Comparison of ENCODE assay signal across 8 cellular contexts in genomic region chr1:115643219-115643618, GRCh38. TPM values are rescaled to one million over a fixed set of nuclear protein-coding genes. Genes with fewer than 3 reads are reported as not detected.
DNase-seq lines count a peak whose midpoint lies in the region; ATAC-seq, FAIRE-seq and TF ChIP-seq lines count a peak whose summit lies in the region.

No MANE protein-coding gene starts in this region.

- FAIRE-seq in keratinocyte (lab: Jason Lieb, UNC): no peak

- peaks cover 57% of the 10 kb centered on the region for H3K27me3 Mint-ChIP-seq in activated T-cell treated with anti-CD3 and anti-CD28 coated beads, Interleukin-2, amount 50 U/mL, for 24 hours
- H3K27me3 Mint-ChIP-seq in activated T-helper 17 cell treated with anti-CD3 and anti-CD28 coated beads, Interleukin-2, amount 50 U/mL, for 72 hours: peaks cover 16% of the 10 kb centered on the region

- H3K79me2 ChIP-seq in keratinocyte (ENCODE audit: control insufficient read depth, insufficient read depth, low read length): peaks cover 54% of the 10 kb centered on the region

- H3K9me3 ChIP-seq in keratinocyte (ENCODE audit: control insufficient read depth, low read depth, low read length) (no peaks in the 10 kb centered on the region), thymus (ENCODE audit: control insufficient read depth) (peaks cover 6% of the 10 kb centered on the region)

- peak overlapping the region; percentile 98 for H3K4me2 ChIP-seq in keratinocyte (ENCODE audit: control insufficient read depth, extremely low read depth, insufficient read depth, low read depth, low read length)

- H3K4me1 ChIP-seq in keratinocyte (ENCODE audit: control insufficient read depth, extremely low read depth, insufficient read depth, low read length): peaks cover 35% of the 10 kb centered on the region
- H3K4me1 ChIP-seq in thymus (ENCODE audit: control insufficient read depth, insufficient read depth, low read length): peaks cover 22% of the 10 kb centered on the region

- peaks cover 13% of the 10 kb centered on the region for H3K4me1 Mint-ChIP-seq in activated T-cell treated with anti-CD3 and anti-CD28 coated beads, Interleukin-2, amount 50 U/mL, for 24 hours (ENCODE audit: low read depth)
- H3K4me1 Mint-ChIP-seq in activated T-helper 17 cell treated with anti-CD3 and anti-CD28 coated beads, Interleukin-2, amount 50 U/mL, for 72 hours: peaks cover 12% of the 10 kb centered on the region

- H2AFZ ChIP-seq in keratinocyte (ENCODE audit: control insufficient read depth, low read length): peak overlapping the region; percentile 68

- peak overlapping the region; percentile 79 for H3K4me3 Mint-ChIP-seq in activated T-cell treated with anti-CD3 and anti-CD28 coated beads, Interleukin-2, amount 50 U/mL, for 24 hours
- peak overlapping the region; percentile 84 for H3K4me3 Mint-ChIP-seq in activated T-helper 17 cell treated with anti-CD3 and anti-CD28 coated beads, Interleukin-2, amount 50 U/mL, for 72 hours

- H3K27ac Mint-ChIP-seq in activated T-cell treated with anti-CD3 and anti-CD28 coated beads, Interleukin-2, amount 50 U/mL, for 24 hours: no peak overlapping the region
- H3K27ac Mint-ChIP-seq in activated T-helper 17 cell treated with anti-CD3 and anti-CD28 coated beads, Interleukin-2, amount 50 U/mL, for 72 hours: no peak overlapping the region

- ATAC-seq in activated T-helper 17 cell treated with anti-CD3 and anti-CD28 coated beads, Interleukin-2, amount 50 U/mL, for 72 hours (replicated peaks): no peak
- ATAC-seq in HG03469 (IDR thresholded peaks at IDR 0.05; ENCODE audit: unreplicated experiment): no peak
- no peak for ATAC-seq in HG03521 (IDR thresholded peaks at IDR 0.05; ENCODE audit: unreplicated experiment)

- in situ Hi-C loops in GM13976 (cut with MboI; ENCODE audit: low sequenced_read_pairs, unreplicated experiment): no loop called here

- H3K27ac ChIP-seq in keratinocyte (ENCODE audit: control insufficient read depth, insufficient read depth, low read length): peak overlapping the region; percentile 73
- no peak overlapping the region for H3K27ac ChIP-seq in thymus (ENCODE audit: low read depth)

- no peaks in the 10 kb centered on the region for H3K36me3 Mint-ChIP-seq in activated T-cell treated with anti-CD3 and anti-CD28 coated beads, Interleukin-2, amount 50 U/mL, for 24 hours (ENCODE audit: low read depth)
- no peaks in the 10 kb centered on the region for H3K36me3 Mint-ChIP-seq in activated T-helper 17 cell treated with anti-CD3 and anti-CD28 coated beads, Interleukin-2, amount 50 U/mL, for 72 hours (ENCODE audit: low read depth)

- dilution Hi-C loops in keratinocyte (cut with MboI; ENCODE audit: extremely low pct_ligation_motif_present, low sequenced_read_pairs): no loop called here

- TF ChIP-seq CTCF in keratinocyte (optimal IDR thresholded peaks at IDR 0.05 in 1 of 3, IDR thresholded peaks at IDR 0.05 in 1 of 3, conservative IDR thresholded peaks at IDR 0.05 in 1 of 3; ENCODE audit: extremely low read depth in 1 of 3, insufficient read depth in 2 of 3, low read length in 3 of 3): no peak
- no peak for TF ChIP-seq CTCF in GM13976 (IDR thresholded peaks at IDR 0.05; ENCODE audit: borderline replicate concordance, control extremely low read depth, extremely low read depth, insufficient read depth, missing control alignments)

- H3K4me3 ChIP-seq in keratinocyte (ENCODE audit: control insufficient read depth in 2 of 3, extremely low read depth in 1 of 3, insufficient read depth in 2 of 3, low read depth in 1 of 3, low read length in 3 of 3) (peak overlapping the region; percentile 73 to 90 (median 89)), thymus (ENCODE audit: low read length) (peak overlapping the region; percentile 87)

- DNase-seq in activated T-cell treated with anti-CD3 and anti-CD28 coated beads, Interleukin-2, amount 50 U/mL, for 24 hours: no peak
- DNase-seq in activated T-cell treated with anti-CD3 and anti-CD28 coated beads, Interleukin-2, amount 50 U/mL, for 1 hour: no peak
- DNase-seq in keratinocyte (ENCODE audit: low read depth, low spot score) (no peak), GM13976 (ENCODE audit: low spot score) (no peak)

- H3K27me3 ChIP-seq in keratinocyte (ENCODE audit: control insufficient read depth, extremely low read depth, insufficient read depth, low read length) (no peaks in the 10 kb centered on the region), thymus (ENCODE audit: control insufficient read depth, insufficient read depth) (no peaks in the 10 kb centered on the region)

- 74% methylated on average over 4 of the region's 4 CpGs for WGBS in thymus

- H3K9ac ChIP-seq in keratinocyte (ENCODE audit: control insufficient read depth, extremely low read depth, insufficient read depth, low read length): peak overlapping the region; percentile 81

- peaks cover 4% of the 10 kb centered on the region for H3K9me3 Mint-ChIP-seq in activated T-cell treated with anti-CD3 and anti-CD28 coated beads, Interleukin-2, amount 50 U/mL, for 24 hours
- peaks cover 9% of the 10 kb centered on the region for H3K9me3 Mint-ChIP-seq in activated T-helper 17 cell treated with anti-CD3 and anti-CD28 coated beads, Interleukin-2, amount 50 U/mL, for 72 hours

- H4K20me1 ChIP-seq in keratinocyte (ENCODE audit: control insufficient read depth, extremely low read depth, insufficient read depth, low read length): peaks cover 3% of the 10 kb centered on the region

- H3K36me3 ChIP-seq in keratinocyte (ENCODE audit: control insufficient read depth in 2 of 2, extremely low read depth in 1 of 2, insufficient read depth in 2 of 2, low read length in 2 of 2) (peaks cover 0 to 2% of the 10 kb centered on the region in 2 experiments), thymus (ENCODE audit: control insufficient read depth, insufficient read depth) (no peaks in the 10 kb centered on the region)

- H3K9me1 ChIP-seq in keratinocyte (ENCODE audit: control insufficient read depth, extremely low read depth, insufficient read depth, low read length): peaks cover 5% of the 10 kb centered on the region

RNA-seq across cellular contexts. Expression of gene VANGL1, which starts 1.4 kb away (rescaled TPM):
- 1 to 10 TPM; 4.2 to 6.8 TPM for total RNA-seq in activated T-helper 17 cell treated with anti-CD3 and anti-CD28 coated beads, Interleukin-2, amount 50 U/mL, for 72 hours
- polyA plus RNA-seq in keratinocyte: 22.4 to 25.0 TPM (median 23.1 TPM) in 3 replicates
- 21.7 TPM for polyA plus RNA-seq in keratinocyte (2011; ENCODE audit: low read depth)
- polyA plus RNA-seq in keratinocyte (2011; cell fraction: cytosol; rRNA removed): 11.0 and 14.0 TPM in 2 replicates
- 31.6 and 34.8 TPM in 2 replicates for polyA plus RNA-seq in keratinocyte (2011; cell fraction: nucleus; rRNA removed)
- 9.3 and 24.1 TPM in 2 replicates for polyA plus RNA-seq in keratinocyte (2012; ENCODE audit: low replicate concordance)
- polyA minus RNA-seq in keratinocyte: 36.4 to 62.2 TPM (median 39.0 TPM) in 3 replicates
- polyA minus RNA-seq in keratinocyte (2011; cell fraction: cytosol; rRNA and poly(A)+ RNA removed): 8.8 TPM
- 26.9 and 64.1 TPM in 2 replicates for polyA minus RNA-seq in keratinocyte (2011; cell fraction: nucleus; rRNA and poly(A)+ RNA removed)
- 2.9 TPM for polyA plus RNA-seq in thymus
